ENCODE assay signal across 28 cellular contexts in genomic region chr1:219206350-219206749, GRCh38.
"Had no signal": no experiment of that assay in that cellular context is flagged by ENCODE, and none has a peak within 500 bp of the region (broad histone marks: within the 10 kb centered on the region; RNA-seq: fewer than 3 reads in every experiment).

No MANE protein-coding gene starts in this region.

- H2AFZ ChIP-seq: hepatocyte, neural progenitor cell, parathyroid adenoma had no signal

- H3K79me2 ChIP-seq: hepatocyte, parathyroid adenoma had no signal

- H3K27me3 ChIP-seq: hepatocyte, left lung, neural progenitor cell, neutrophil, right atrium auricular region, stomach, testis, thyroid gland, transverse colon, upper lobe of left lung, vagina had no signal

- DNase-seq: islet precursor cell; left cardiac atrium; left lung; lower lobe of right lung; mammary epithelial cell; mesenchymal stem cell; natural killer cell; nephron progenitor cell; occipital lobe; stimulated activated CD4-positive, alpha-beta T cell treated with anti-CD3 and anti-CD28 coated beads, Interleukin-12 subunit alpha, Interleukin-12 subunit beta, amount 100 ng/mL, for 4 hours; stimulated activated CD4-positive, alpha-beta T cell treated with anti-CD3 and anti-CD28 coated beads, Interleukin-15, amount 100 ng/mL, for 24 hours; stimulated activated CD4-positive, alpha-beta T cell treated with anti-CD3 and anti-CD28 coated beads, Interleukin-2, amount 100 ng/mL, for 24 hours; stimulated activated CD4-positive, alpha-beta T cell treated with anti-CD3 and anti-CD28 coated beads, Interleukin-4, amount 100 ng/mL, for 1 hour; stimulated activated naive B cell treated with anti-CD40 and anti-IgM and Interleukin-4, amounts not matched to agents 10 μg/mL and 1 μg/mL and 100 μg/mL, for 72 hours; stimulated activated naive CD8-positive, alpha-beta T cell treated with anti-CD3 and anti-CD28 coated beads, Interleukin-15, Interleukin-2, amounts not matched to agents 100 U/mL and 50 U/mL, for 24 hours; stomach; testis; thyroid gland; transverse colon; upper lobe of left lung had no signal

- H3K9me3 ChIP-seq: left lung, lower lobe of right lung, neutrophil, right atrium auricular region, stomach, testis, thyroid gland, transverse colon, upper lobe of left lung, vagina had no signal

- H3K9ac ChIP-seq: neural progenitor cell, parathyroid adenoma had no signal

- ATAC-seq: left cardiac atrium; left lung; lower lobe of right lung; natural killer cell; sciatic nerve; stimulated activated naive B cell treated with anti-CD40 and anti-IgM and Interleukin-4, amounts not matched to agents 10 μg/mL and 1 μg/mL and 100 μg/mL, for 72 hours; stimulated activated naive CD8-positive, alpha-beta T cell treated with anti-CD3 and anti-CD28 coated beads, Interleukin-15, Interleukin-2, amounts not matched to agents 100 U/mL and 50 U/mL, for 24 hours had no signal

- H3K4me1 ChIP-seq: left lung, lower lobe of right lung, neural progenitor cell, parathyroid adenoma, right atrium auricular region, stomach, testis, thyroid gland, transverse colon, upper lobe of left lung, vagina had no signal

- H3K27ac ChIP-seq: hepatocyte, left lung, lower lobe of right lung, neural progenitor cell, neutrophil, parathyroid adenoma, right atrium auricular region, skin epidermis, stomach, testis, thyroid gland, transverse colon, upper lobe of left lung, vagina had no signal

- H3K4me3 ChIP-seq: hepatocyte, left lung, lower lobe of right lung, neural progenitor cell, right atrium auricular region, skin epidermis, stomach, testis, thyroid gland, transverse colon, upper lobe of left lung, vagina had no signal

- H3K4me2 ChIP-seq: hepatocyte, neural progenitor cell had no signal

- H3K36me3 ChIP-seq: left lung, neural progenitor cell, neutrophil, right atrium auricular region, thyroid gland, transverse colon, upper lobe of left lung, vagina had no signal
